1 cellular context compared by ENCODE assay signal in the genomic region with DNA sequence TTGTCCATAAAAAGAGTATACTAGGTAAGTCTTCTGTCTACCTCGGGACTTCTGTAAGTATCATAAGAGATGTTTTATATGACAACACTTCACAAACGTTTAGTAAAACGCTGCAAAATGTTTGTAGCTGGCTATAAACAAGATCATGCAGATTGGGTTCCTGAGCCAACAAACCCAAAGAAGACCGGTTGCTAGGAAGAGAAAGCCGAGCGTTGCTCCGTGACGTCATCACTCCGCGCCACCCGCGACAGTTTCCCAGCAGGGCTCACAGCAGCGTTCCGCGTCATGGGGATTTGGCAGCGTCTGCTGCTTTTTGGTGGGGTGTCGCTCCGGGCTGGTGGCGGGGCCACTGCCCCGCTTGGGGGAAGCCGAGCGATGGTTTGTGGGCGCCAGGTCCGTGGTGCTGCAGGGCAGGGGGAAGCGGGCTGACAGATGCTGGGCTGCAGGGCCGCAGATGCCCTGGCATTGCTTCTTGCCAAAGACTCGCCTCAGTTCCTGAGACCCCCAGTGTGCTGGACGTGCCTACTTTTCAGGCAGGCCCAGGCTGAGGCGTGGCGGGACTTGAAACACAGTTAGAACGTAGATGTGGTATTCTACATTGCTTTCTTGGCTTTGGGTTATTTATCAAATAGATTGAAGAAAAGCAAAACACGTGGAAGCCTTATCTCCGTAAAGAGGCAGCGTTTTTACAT.
A peak's percentile ranks its signal among the peaks of the same experiment; 100 is the strongest.
TF ChIP-seq lines count a peak whose summit lies in the region.

A gene with protein sequence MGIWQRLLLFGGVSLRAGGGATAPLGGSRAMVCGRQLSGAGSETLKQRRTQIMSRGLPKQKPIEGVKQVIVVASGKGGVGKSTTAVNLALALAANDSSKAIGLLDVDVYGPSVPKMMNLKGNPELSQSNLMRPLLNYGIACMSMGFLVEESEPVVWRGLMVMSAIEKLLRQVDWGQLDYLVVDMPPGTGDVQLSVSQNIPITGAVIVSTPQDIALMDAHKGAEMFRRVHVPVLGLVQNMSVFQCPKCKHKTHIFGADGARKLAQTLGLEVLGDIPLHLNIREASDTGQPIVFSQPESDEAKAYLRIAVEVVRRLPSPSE (plus strand): TSS at position 250 of the 692 bp plus-strand sequence. CDS start 36 bp downstream, at position 286.

TF ChIP-seq in HepG2, 621 proteins besides CTCF, POLR2A, EP300 and RAD21 (continued from another document and continues in another):
- TF ChIP-seq TP53 (CRISPR knock-in tag; conservative IDR thresholded peaks at IDR 0.05): peak; percentile 62; the same call in 1 of the 2 replicates
- peak; percentile 85 for TF ChIP-seq GTF2F1 (IDR thresholded peaks at IDR 0.05; ENCODE audit: low read length)
- TF ChIP-seq ZNF383 (CRISPR knock-in tag; IDR thresholded peaks at IDR 0.05; ENCODE audit: borderline replicate concordance): peak; percentile 90; the same call in 1 of the 2 replicates
- TF ChIP-seq POLR2AphosphoS5 (IDR thresholded peaks at IDR 0.05; ENCODE audit: low read depth, low read length): peak; percentile 99
- TF ChIP-seq REL (CRISPR knock-in tag; conservative IDR thresholded peaks at IDR 0.05): no peak
- TF ChIP-seq REXO4 (CRISPR knock-in tag; IDR thresholded peaks at IDR 0.05; ENCODE audit: borderline replicate concordance): no peak
- TF ChIP-seq DPF2 (CRISPR knock-in tag; IDR thresholded peaks at IDR 0.05; ENCODE audit: borderline replicate concordance, low read depth): no peak
- TF ChIP-seq, protein P1, sequence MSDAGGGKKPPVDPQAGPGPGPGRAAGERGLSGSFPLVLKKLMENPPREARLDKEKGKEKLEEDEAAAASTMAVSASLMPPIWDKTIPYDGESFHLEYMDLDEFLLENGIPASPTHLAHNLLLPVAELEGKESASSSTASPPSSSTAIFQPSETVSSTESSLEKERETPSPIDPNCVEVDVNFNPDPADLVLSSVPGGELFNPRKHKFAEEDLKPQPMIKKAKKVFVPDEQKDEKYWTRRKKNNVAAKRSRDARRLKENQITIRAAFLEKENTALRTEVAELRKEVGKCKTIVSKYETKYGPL (CRISPR knock-in tag; IDR thresholded peaks at IDR 0.05): peak; percentile 13; the same call in 1 of the 2 replicates
- TF ChIP-seq, protein P2, sequence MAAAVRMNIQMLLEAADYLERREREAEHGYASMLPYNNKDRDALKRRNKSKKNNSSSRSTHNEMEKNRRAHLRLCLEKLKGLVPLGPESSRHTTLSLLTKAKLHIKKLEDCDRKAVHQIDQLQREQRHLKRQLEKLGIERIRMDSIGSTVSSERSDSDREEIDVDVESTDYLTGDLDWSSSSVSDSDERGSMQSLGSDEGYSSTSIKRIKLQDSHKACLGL (CRISPR knock-in tag; IDR thresholded peaks at IDR 0.05): peak; percentile 98
- TF ChIP-seq, protein P3, sequence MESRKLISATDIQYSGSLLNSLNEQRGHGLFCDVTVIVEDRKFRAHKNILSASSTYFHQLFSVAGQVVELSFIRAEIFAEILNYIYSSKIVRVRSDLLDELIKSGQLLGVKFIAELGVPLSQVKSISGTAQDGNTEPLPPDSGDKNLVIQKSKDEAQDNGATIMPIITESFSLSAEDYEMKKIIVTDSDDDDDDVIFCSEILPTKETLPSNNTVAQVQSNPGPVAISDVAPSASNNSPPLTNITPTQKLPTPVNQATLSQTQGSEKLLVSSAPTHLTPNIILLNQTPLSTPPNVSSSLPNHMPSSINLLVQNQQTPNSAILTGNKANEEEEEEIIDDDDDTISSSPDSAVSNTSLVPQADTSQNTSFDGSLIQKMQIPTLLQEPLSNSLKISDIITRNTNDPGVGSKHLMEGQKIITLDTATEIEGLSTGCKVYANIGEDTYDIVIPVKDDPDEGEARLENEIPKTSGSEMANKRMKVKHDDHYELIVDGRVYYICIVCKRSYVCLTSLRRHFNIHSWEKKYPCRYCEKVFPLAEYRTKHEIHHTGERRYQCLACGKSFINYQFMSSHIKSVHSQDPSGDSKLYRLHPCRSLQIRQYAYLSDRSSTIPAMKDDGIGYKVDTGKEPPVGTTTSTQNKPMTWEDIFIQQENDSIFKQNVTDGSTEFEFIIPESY (CRISPR knock-in tag; IDR thresholded peaks at IDR 0.05): peak; percentile 82
- no peak for TF ChIP-seq ZNF207 (IDR thresholded peaks at IDR 0.05; ENCODE audit: borderline replicate concordance)
- peak; percentile 92 for TF ChIP-seq SSRP1 (CRISPR knock-in tag; IDR thresholded peaks at IDR 0.05)
- no peak for TF ChIP-seq FLYWCH1 (CRISPR knock-in tag; IDR thresholded peaks at IDR 0.05)
- peak; percentile 75 for TF ChIP-seq CEBPG (CRISPR knock-in tag; IDR thresholded peaks at IDR 0.05)
- peak; percentile 93 for TF ChIP-seq ZZZ3 (CRISPR knock-in tag; IDR thresholded peaks at IDR 0.05; ENCODE audit: borderline replicate concordance)
- TF ChIP-seq ZBTB1 (CRISPR knock-in tag; IDR thresholded peaks at IDR 0.05; ENCODE audit: borderline replicate concordance): no peak
- no peak for TF ChIP-seq ZNF7 (CRISPR knock-in tag; IDR thresholded peaks at IDR 0.05)
- TF ChIP-seq SAFB2 (CRISPR knock-in tag; IDR thresholded peaks at IDR 0.05; ENCODE audit: borderline replicate concordance, low read depth): peak; percentile 91
- peak; percentile 96 for TF ChIP-seq IRX3 (CRISPR knock-in tag; IDR thresholded peaks at IDR 0.05; ENCODE audit: borderline replicate concordance, low read depth)
- TF ChIP-seq TBX2 (CRISPR knock-in tag; IDR thresholded peaks at IDR 0.05; ENCODE audit: borderline replicate concordance): peak; percentile 91
- peak; percentile 85 for TF ChIP-seq ZNF782 (CRISPR knock-in tag; IDR thresholded peaks at IDR 0.05; ENCODE audit: borderline replicate concordance)
- TF ChIP-seq, protein P4, sequence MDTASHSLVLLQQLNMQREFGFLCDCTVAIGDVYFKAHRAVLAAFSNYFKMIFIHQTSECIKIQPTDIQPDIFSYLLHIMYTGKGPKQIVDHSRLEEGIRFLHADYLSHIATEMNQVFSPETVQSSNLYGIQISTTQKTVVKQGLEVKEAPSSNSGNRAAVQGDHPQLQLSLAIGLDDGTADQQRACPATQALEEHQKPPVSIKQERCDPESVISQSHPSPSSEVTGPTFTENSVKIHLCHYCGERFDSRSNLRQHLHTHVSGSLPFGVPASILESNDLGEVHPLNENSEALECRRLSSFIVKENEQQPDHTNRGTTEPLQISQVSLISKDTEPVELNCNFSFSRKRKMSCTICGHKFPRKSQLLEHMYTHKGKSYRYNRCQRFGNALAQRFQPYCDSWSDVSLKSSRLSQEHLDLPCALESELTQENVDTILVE (CRISPR knock-in tag; IDR thresholded peaks at IDR 0.05): peak; percentile 72; the same call in 1 of the 2 replicates
- no peak for TF ChIP-seq ZNF260 (CRISPR knock-in tag; IDR thresholded peaks at IDR 0.05; ENCODE audit: borderline replicate concordance, low read depth)
- peak; percentile 99 for TF ChIP-seq ZBTB7B (CRISPR knock-in tag; IDR thresholded peaks at IDR 0.05)
- no peak; the same call in 1 of the 2 replicates for TF ChIP-seq TBP (CRISPR knock-in tag; IDR thresholded peaks at IDR 0.05)
- no peak for TF ChIP-seq TCF7 (IDR thresholded peaks at IDR 0.05; ENCODE audit: low read depth)
- TF ChIP-seq, protein P5, sequence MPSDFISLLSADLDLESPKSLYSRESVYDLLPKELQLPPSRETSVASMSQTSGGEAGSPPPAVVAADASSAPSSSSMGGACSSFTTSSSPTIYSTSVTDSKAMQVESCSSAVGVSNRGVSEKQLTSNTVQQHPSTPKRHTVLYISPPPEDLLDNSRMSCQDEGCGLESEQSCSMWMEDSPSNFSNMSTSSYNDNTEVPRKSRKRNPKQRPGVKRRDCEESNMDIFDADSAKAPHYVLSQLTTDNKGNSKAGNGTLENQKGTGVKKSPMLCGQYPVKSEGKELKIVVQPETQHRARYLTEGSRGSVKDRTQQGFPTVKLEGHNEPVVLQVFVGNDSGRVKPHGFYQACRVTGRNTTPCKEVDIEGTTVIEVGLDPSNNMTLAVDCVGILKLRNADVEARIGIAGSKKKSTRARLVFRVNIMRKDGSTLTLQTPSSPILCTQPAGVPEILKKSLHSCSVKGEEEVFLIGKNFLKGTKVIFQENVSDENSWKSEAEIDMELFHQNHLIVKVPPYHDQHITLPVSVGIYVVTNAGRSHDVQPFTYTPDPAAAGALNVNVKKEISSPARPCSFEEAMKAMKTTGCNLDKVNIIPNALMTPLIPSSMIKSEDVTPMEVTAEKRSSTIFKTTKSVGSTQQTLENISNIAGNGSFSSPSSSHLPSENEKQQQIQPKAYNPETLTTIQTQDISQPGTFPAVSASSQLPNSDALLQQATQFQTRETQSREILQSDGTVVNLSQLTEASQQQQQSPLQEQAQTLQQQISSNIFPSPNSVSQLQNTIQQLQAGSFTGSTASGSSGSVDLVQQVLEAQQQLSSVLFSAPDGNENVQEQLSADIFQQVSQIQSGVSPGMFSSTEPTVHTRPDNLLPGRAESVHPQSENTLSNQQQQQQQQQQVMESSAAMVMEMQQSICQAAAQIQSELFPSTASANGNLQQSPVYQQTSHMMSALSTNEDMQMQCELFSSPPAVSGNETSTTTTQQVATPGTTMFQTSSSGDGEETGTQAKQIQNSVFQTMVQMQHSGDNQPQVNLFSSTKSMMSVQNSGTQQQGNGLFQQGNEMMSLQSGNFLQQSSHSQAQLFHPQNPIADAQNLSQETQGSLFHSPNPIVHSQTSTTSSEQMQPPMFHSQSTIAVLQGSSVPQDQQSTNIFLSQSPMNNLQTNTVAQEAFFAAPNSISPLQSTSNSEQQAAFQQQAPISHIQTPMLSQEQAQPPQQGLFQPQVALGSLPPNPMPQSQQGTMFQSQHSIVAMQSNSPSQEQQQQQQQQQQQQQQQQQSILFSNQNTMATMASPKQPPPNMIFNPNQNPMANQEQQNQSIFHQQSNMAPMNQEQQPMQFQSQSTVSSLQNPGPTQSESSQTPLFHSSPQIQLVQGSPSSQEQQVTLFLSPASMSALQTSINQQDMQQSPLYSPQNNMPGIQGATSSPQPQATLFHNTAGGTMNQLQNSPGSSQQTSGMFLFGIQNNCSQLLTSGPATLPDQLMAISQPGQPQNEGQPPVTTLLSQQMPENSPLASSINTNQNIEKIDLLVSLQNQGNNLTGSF (CRISPR knock-in tag; IDR thresholded peaks at IDR 0.05): no peak
- TF ChIP-seq MBNL3 (CRISPR knock-in tag; conservative IDR thresholded peaks at IDR 0.05): no peak
- TF ChIP-seq, protein P6, sequence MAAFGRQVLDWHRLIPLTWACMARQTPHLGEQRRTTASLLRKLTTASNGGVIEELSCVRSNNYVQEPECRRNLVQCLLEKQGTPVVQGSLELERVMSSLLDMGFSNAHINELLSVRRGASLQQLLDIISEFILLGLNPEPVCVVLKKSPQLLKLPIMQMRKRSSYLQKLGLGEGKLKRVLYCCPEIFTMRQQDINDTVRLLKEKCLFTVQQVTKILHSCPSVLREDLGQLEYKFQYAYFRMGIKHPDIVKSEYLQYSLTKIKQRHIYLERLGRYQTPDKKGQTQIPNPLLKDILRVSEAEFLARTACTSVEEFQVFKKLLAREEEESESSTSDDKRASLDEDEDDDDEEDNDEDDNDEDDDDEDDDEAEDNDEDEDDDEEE (CRISPR knock-in tag; IDR thresholded peaks at IDR 0.05): peak; percentile 95
- no peak for TF ChIP-seq ZNF577 (CRISPR knock-in tag; IDR thresholded peaks at IDR 0.05; ENCODE audit: borderline replicate concordance, low read depth)
- TF ChIP-seq, protein P7, sequence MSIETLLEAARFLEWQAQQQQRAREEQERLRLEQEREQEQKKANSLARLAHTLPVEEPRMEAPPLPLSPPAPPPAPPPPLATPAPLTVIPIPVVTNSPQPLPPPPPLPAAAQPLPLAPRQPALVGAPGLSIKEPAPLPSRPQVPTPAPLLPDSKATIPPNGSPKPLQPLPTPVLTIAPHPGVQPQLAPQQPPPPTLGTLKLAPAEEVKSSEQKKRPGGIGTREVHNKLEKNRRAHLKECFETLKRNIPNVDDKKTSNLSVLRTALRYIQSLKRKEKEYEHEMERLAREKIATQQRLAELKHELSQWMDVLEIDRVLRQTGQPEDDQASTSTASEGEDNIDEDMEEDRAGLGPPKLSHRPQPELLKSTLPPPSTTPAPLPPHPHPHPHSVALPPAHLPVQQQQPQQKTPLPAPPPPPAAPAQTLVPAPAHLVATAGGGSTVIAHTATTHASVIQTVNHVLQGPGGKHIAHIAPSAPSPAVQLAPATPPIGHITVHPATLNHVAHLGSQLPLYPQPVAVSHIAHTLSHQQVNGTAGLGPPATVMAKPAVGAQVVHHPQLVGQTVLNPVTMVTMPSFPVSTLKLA (IDR thresholded peaks at IDR 0.05): peak; percentile 31; the same call in 1 of the 2 replicates
- no peak for TF ChIP-seq PRPF4 (IDR thresholded peaks at IDR 0.05; ENCODE audit: low read depth, low read length, poor library complexity, severe bottlenecking)
- TF ChIP-seq, protein P8, sequence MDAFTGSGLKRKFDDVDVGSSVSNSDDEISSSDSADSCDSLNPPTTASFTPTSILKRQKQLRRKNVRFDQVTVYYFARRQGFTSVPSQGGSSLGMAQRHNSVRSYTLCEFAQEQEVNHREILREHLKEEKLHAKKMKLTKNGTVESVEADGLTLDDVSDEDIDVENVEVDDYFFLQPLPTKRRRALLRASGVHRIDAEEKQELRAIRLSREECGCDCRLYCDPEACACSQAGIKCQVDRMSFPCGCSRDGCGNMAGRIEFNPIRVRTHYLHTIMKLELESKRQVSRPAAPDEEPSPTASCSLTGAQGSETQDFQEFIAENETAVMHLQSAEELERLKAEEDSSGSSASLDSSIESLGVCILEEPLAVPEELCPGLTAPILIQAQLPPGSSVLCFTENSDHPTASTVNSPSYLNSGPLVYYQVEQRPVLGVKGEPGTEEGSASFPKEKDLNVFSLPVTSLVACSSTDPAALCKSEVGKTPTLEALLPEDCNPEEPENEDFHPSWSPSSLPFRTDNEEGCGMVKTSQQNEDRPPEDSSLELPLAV (CRISPR knock-in tag; conservative IDR thresholded peaks at IDR 0.05; ENCODE audit: low read depth): no peak
- TF ChIP-seq, protein P9, sequence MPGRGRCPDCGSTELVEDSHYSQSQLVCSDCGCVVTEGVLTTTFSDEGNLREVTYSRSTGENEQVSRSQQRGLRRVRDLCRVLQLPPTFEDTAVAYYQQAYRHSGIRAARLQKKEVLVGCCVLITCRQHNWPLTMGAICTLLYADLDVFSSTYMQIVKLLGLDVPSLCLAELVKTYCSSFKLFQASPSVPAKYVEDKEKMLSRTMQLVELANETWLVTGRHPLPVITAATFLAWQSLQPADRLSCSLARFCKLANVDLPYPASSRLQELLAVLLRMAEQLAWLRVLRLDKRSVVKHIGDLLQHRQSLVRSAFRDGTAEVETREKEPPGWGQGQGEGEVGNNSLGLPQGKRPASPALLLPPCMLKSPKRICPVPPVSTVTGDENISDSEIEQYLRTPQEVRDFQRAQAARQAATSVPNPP (CRISPR knock-in tag; IDR thresholded peaks at IDR 0.05): peak; percentile 87; the same call in 1 of the 2 replicates
- peak; percentile 99 for TF ChIP-seq ZNF713 (CRISPR knock-in tag; IDR thresholded peaks at IDR 0.05)
- TF ChIP-seq HNF4G (IDR thresholded peaks at IDR 0.05; ENCODE audit: borderline replicate concordance, low read depth, low read length): peak; percentile 70; the same call in 1 of the 2 replicates
- TF ChIP-seq HNF4G (CRISPR knock-in tag; IDR thresholded peaks at IDR 0.05; ENCODE audit: borderline replicate concordance, low read depth): peak; percentile 92
- TF ChIP-seq HOXA7 (CRISPR knock-in tag; IDR thresholded peaks at IDR 0.05): no peak
- TF ChIP-seq ZNF773 (CRISPR knock-in tag; IDR thresholded peaks at IDR 0.05; ENCODE audit: borderline replicate concordance): no peak; the same call in 1 of the 2 replicates
- TF ChIP-seq, protein P10, sequence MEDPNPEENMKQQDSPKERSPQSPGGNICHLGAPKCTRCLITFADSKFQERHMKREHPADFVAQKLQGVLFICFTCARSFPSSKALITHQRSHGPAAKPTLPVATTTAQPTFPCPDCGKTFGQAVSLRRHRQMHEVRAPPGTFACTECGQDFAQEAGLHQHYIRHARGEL (CRISPR knock-in tag; IDR thresholded peaks at IDR 0.05): no peak
